29 cellular contexts compared by ENCODE assay signal in the genomic region with DNA sequence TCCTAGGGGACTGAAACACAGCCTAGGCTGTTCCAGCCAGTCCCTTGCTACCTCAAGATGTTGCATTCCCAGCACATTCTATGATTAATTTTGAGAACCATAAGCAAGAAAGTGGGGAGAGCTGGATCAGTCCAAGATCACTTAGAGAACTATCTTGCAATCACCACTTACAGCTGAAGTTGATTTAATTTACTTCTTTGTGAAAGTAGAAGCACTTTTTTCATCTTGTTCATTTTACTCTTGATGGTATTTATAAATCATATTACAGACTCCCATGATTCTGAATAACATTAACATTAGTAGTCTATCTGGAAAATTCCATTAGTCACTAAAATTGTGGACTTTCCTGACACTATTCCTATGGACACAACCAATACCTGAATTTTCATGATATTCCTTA.
"Had no signal": no experiment of that assay in that cellular context is flagged by ENCODE, and none has a peak within 500 bp of the region (broad histone marks: within the 10 kb centered on the region; RNA-seq: fewer than 3 reads in every experiment).

No MANE protein-coding gene starts in this region.

- FAIRE-seq: colon, endometrium, endothelial cell of umbilical vein, frontal cortex had no signal

- H3K36me3 ChIP-seq: colonic mucosa, esophagus muscularis mucosa, esophagus squamous epithelium, gastrocnemius medialis, gastroesophageal sphincter, heart left ventricle, heart right ventricle had no signal

- H3K4me3 ChIP-seq: colonic mucosa, coronary artery, dorsolateral prefrontal cortex, esophagus muscularis mucosa, esophagus squamous epithelium, gastrocnemius medialis, gastroesophageal sphincter, heart left ventricle, heart right ventricle had no signal

- ATAC-seq: effector memory CD8-positive, alpha-beta T cell; esophagus mucosa; foreskin keratinocyte; gastrocnemius medialis; gastroesophageal sphincter; heart left ventricle; heart right ventricle had no signal

- H3K27ac ChIP-seq: colonic mucosa, coronary artery, dorsolateral prefrontal cortex, epithelial cell of prostate, esophagus muscularis mucosa, esophagus squamous epithelium, foreskin keratinocyte, gastrocnemius medialis, gastroesophageal sphincter, heart left ventricle, heart right ventricle had no signal

- DNase-seq: colonic mucosa; cortex of kidney; dermis blood vessel endothelial cell; dorsolateral prefrontal cortex; effector CD4-positive, alpha-beta T cell; effector CD8-positive, alpha-beta T cell; effector memory CD4-positive, alpha-beta T cell; effector memory CD8-positive, alpha-beta T cell; endodermal cell; erythroblast; esophagus squamous epithelium; foreskin fibroblast; foreskin keratinocyte; foreskin melanocyte; gastrocnemius medialis; glutamatergic neuron; head of caudate nucleus; heart left ventricle; heart right ventricle had no signal

- H3K9me3 Mint-ChIP-seq: dendritic cell treated with granulocyte-macrophage colony-stimulating factor and Interleukin-4, amounts not matched to agents 40 ng/mL and 50 ng/mL, for 4 days; effector memory CD8-positive, alpha-beta T cell had no signal

- H3K4me1 ChIP-seq: colonic mucosa, esophagus muscularis mucosa, esophagus squamous epithelium, foreskin keratinocyte, gastrocnemius medialis, gastroesophageal sphincter, heart left ventricle, heart right ventricle had no signal

- H3K4me3 Mint-ChIP-seq: dendritic cell treated with granulocyte-macrophage colony-stimulating factor and Interleukin-4, amounts not matched to agents 40 ng/mL and 50 ng/mL, for 4 days; effector memory CD8-positive, alpha-beta T cell; endodermal cell had no signal

- H3K9me3 ChIP-seq: colonic mucosa, esophagus muscularis mucosa, esophagus squamous epithelium, gastrocnemius medialis, gastroesophageal sphincter, heart left ventricle, heart right ventricle had no signal

- H3K27me3 ChIP-seq: colonic mucosa, dorsolateral prefrontal cortex, esophagus muscularis mucosa, esophagus squamous epithelium, foreskin keratinocyte, gastrocnemius medialis, gastroesophageal sphincter, heart left ventricle, heart right ventricle had no signal

- H3K4me1 Mint-ChIP-seq: endodermal cell had no signal

- H3K27ac Mint-ChIP-seq: dendritic cell treated with granulocyte-macrophage colony-stimulating factor and Interleukin-4, amounts not matched to agents 40 ng/mL and 50 ng/mL, for 4 days; effector memory CD8-positive, alpha-beta T cell; endodermal cell had no signal
